ENCODE assay signal across 9 cellular contexts in genomic region chr20:41249371-41249770, GRCh38.
DNase-seq lines count a peak whose midpoint lies in the region; TF ChIP-seq lines count a peak whose summit lies in the region.
"Had no signal": no experiment of that assay in that cellular context is flagged by ENCODE, and none has a peak within 500 bp of the region (broad histone marks: within the 10 kb centered on the region; RNA-seq: fewer than 3 reads in every experiment).

No MANE protein-coding gene starts in this region.

- no peaks in the 10 kb centered on the region for H3K27me3 Mint-ChIP-seq in activated T-cell treated with anti-CD3 and anti-CD28 coated beads, Interleukin-2, amount 50 U/mL, for 24 hours
- H3K27me3 Mint-ChIP-seq in H9 (ENCODE audit: low read depth): peaks cover 41% of the 10 kb centered on the region

- 17% methylated on average over 1 of the region's 5 CpGs for WGBS in mesodermal cell (ENCODE audit: insufficient coverage in 2 of 2), 2 experiments
- 10% methylated on average over 5 of the region's 5 CpGs for WGBS in urinary bladder
- WGBS in H9 (ENCODE audit: extremely low coverage, insufficient read length, low lambda C conversion rate): no CpG with 5 or more reads among the region's 5 CpGs

- H4K91ac ChIP-seq in H9 (ENCODE audit: insufficient read length, low read depth, low read length): no peak overlapping the region

- H2BK5ac ChIP-seq in H9 (ENCODE audit: insufficient read length, low read length): no peak overlapping the region

- no peak overlapping the region for H3T11ph ChIP-seq in H9 (ENCODE audit: low read length)

- no peak overlapping the region for H3K27ac Mint-ChIP-seq in activated T-cell treated with anti-CD3 and anti-CD28 coated beads, Interleukin-2, amount 50 U/mL, for 24 hours
- no peak overlapping the region for H3K27ac Mint-ChIP-seq in H9

- no peak overlapping the region for H2BK20ac ChIP-seq in H9 (ENCODE audit: low read depth, low read length, poor library complexity, severe bottlenecking)

- no peak overlapping the region for H3K23ac ChIP-seq in H9 (ENCODE audit: insufficient read length, low read depth, low read length)

- H3K9ac ChIP-seq in H9 (ENCODE audit: extremely low read depth, insufficient read length, low read length): no peak overlapping the region

- H3K4me1 ChIP-seq in mesodermal cell (ENCODE audit: control insufficient read depth, insufficient read depth, low read length, poor library complexity, severe bottlenecking) (peaks cover 12% of the 10 kb centered on the region), urinary bladder (ENCODE audit: insufficient read depth) (peaks cover 4% of the 10 kb centered on the region), H9 (ENCODE audit: insufficient read depth, low read length) (peaks cover 3% of the 10 kb centered on the region; the same call in 1 of the 2 replicates)

- H3K14ac ChIP-seq in H9 (ENCODE audit: insufficient read depth, low read length): no peak overlapping the region

- peaks cover 5% of the 10 kb centered on the region for H3K4me1 Mint-ChIP-seq in activated T-cell treated with anti-CD3 and anti-CD28 coated beads, Interleukin-2, amount 50 U/mL, for 24 hours (ENCODE audit: low read depth)
- H3K4me1 Mint-ChIP-seq in H9: peaks cover 19 to 23% of the 10 kb centered on the region in 2 experiments

- no peaks in the 10 kb centered on the region for H3K79me2 ChIP-seq in H9 (ENCODE audit: insufficient read depth, low read length)

- H3K36me3 ChIP-seq in mesodermal cell (ENCODE audit: control insufficient read depth, insufficient read depth, low read length): no peaks in the 10 kb centered on the region
- H3K36me3 ChIP-seq in urinary bladder (ENCODE audit: insufficient read depth): no peaks in the 10 kb centered on the region
- H3K36me3 ChIP-seq: cardiac muscle cell had no signal

- H2AK5ac ChIP-seq in H9 (ENCODE audit: insufficient read length, low read length): no peak overlapping the region

- no peak overlapping the region for H2BK15ac ChIP-seq in H9 (ENCODE audit: low read depth, low read length)

- H3K23me2 ChIP-seq in H9 (ENCODE audit: insufficient read length, low read depth, low read length, poor library complexity, severe bottlenecking): no peaks in the 10 kb centered on the region

- H3K27me3 ChIP-seq in H9 (ENCODE audit: insufficient read depth, low read length): no peaks in the 10 kb centered on the region
- H3K27me3 ChIP-seq: cardiac muscle cell had no signal

- no peak overlapping the region for H4K8ac ChIP-seq in H9 (replicated peaks; ENCODE audit: insufficient read length, low read depth, low read length)

- H3K18ac ChIP-seq in H9 (ENCODE audit: insufficient read length, low read depth, low read length): no peak overlapping the region

- H3K9me3 Mint-ChIP-seq in activated T-cell treated with anti-CD3 and anti-CD28 coated beads, Interleukin-2, amount 50 U/mL, for 24 hours: no peaks in the 10 kb centered on the region
- H3K9me3 Mint-ChIP-seq in H9: no peaks in the 10 kb centered on the region

- H3K79me1 ChIP-seq in H9 (ENCODE audit: insufficient read depth, low read depth, low read length, poor library complexity, severe bottlenecking): no peaks in the 10 kb centered on the region

- no peak overlapping the region for H3K4me2 ChIP-seq in H9 (ENCODE audit: insufficient read depth, insufficient read length, low read length)

- no peaks in the 10 kb centered on the region for H3K36me3 Mint-ChIP-seq in activated T-cell treated with anti-CD3 and anti-CD28 coated beads, Interleukin-2, amount 50 U/mL, for 24 hours (ENCODE audit: low read depth)
- no peaks in the 10 kb centered on the region for H3K36me3 Mint-ChIP-seq in H9 (ENCODE audit: insufficient read depth in 1 of 3, low read depth in 3 of 3)

- H3K56ac ChIP-seq in H9 (ENCODE audit: insufficient read length, low read depth, low read length): no peak overlapping the region

- H3K4ac ChIP-seq in H9 (ENCODE audit: low read depth, low read length): no peak overlapping the region

- H3K27ac ChIP-seq in mesodermal cell (ENCODE audit: low read depth, low read length, severe bottlenecking) (peak overlapping the region; percentile 46), urinary bladder (ENCODE audit: low read depth) (peak overlapping the region; percentile 89), H9 (ENCODE audit: insufficient read length, low read depth, low read length) (no peak overlapping the region)
- H3K27ac ChIP-seq: cardiac muscle cell had no signal

- no peak overlapping the region for H4K5ac ChIP-seq in H9 (ENCODE audit: insufficient read length, low read depth, low read length)

- H2BK12ac ChIP-seq in H9 (ENCODE audit: insufficient read length, low read depth, low read length): no peak overlapping the region

- H3K4me3 Mint-ChIP-seq in activated T-cell treated with anti-CD3 and anti-CD28 coated beads, Interleukin-2, amount 50 U/mL, for 24 hours: no peak overlapping the region
- no peak overlapping the region for H3K4me3 Mint-ChIP-seq in H9

- H3K4me3 ChIP-seq in mesodermal cell (ENCODE audit: extremely low read depth, insufficient read depth, low read length, poor library complexity, severe bottlenecking): no peak overlapping the region
- no peak overlapping the region for H3K4me3 ChIP-seq in urinary bladder (ENCODE audit: low read depth, low read length)
- H3K4me3 ChIP-seq: cardiac muscle cell had no signal

- H2AFZ ChIP-seq in H9 (ENCODE audit: low read length): no peak overlapping the region

- H3K9me3 ChIP-seq in mesodermal cell (ENCODE audit: control insufficient read depth, low read length) (no peaks in the 10 kb centered on the region), H9 (ENCODE audit: control insufficient read depth, low read depth, low read length) (no peaks in the 10 kb centered on the region)

- no peak for TF ChIP-seq CTCF in H9 (conservative IDR thresholded peaks at IDR 0.05)

- no peaks in the 10 kb centered on the region for H4K20me1 ChIP-seq in H9 (ENCODE audit: control insufficient read depth, insufficient read depth, insufficient read length)

- no peak overlapping the region for H2BK120ac ChIP-seq in H9 (ENCODE audit: low read depth, low read length, poor library complexity, severe bottlenecking)

- DNase-seq in ELF-1 (ENCODE audit: low read depth, low spot score) (peak; percentile 6), M059J (ENCODE audit: low read depth) (peak; percentile 92), dedifferentiated amniotic fluid mesenchymal stem cell (ENCODE audit: extremely low spot score) (peak; percentile 68), T-helper 9 cell (no peak), H9 (no peak)
- DNase-seq in activated T-cell treated with anti-CD3 and anti-CD28 coated beads, Interleukin-2, amount 50 U/mL, for 24 hours: no peak

Comparison
In these comparisons a context has a peak if more than half of its experiments do, and no peak if none do; other contexts are left out.
1. DNase-seq: peak in ELF-1 (single experiment), M059J (single experiment) and dedifferentiated amniotic fluid mesenchymal stem cell (single experiment); none in T-helper 9 cell (single experiment), activated T-cell treated with anti-CD3 and anti-CD28 coated beads, Interleukin-2, amount 50 U/mL, for 24 hours (single experiment) and H9 (single experiment).